Comparison of ENCODE assay signal across 16 cellular contexts in genomic region chr3:32325957-32326356, GRCh38.
A peak's percentile ranks its signal among the peaks of the same experiment; 100 is the strongest.
DNase-seq lines count a peak whose midpoint lies in the region; FAIRE-seq and TF ChIP-seq lines count a peak whose summit lies in the region.
"Had no signal": no experiment of that assay in that cellular context is flagged by ENCODE, and none has a peak within 500 bp of the region (broad histone marks: within the 10 kb centered on the region; RNA-seq: fewer than 3 reads in every experiment).

No MANE protein-coding gene starts in this region.

- H4K8ac ChIP-seq in H1 (ENCODE audit: extremely low read depth, insufficient read depth, low read length): no peak overlapping the region
- H4K8ac ChIP-seq in neuronal stem cell (ENCODE audit: low read depth, low read length): no peak overlapping the region

- H3K23ac ChIP-seq in H1 (ENCODE audit: insufficient read length): no peak overlapping the region
- no peak overlapping the region for H3K23ac ChIP-seq in neuronal stem cell (ENCODE audit: low read depth, low read length, poor library complexity)

- H3K9me3 ChIP-seq in H1 (ENCODE audit: insufficient read depth in 2 of 2, low read depth in 1 of 2, low read length in 1 of 2) (no peaks in the 10 kb centered on the region), neuronal stem cell (replicated peaks in 1 of 2; ENCODE audit: control insufficient read depth in 2 of 2, insufficient read depth in 1 of 2, low read depth in 1 of 2, low read length in 2 of 2) (no peaks in the 10 kb centered on the region)

- H3K18ac ChIP-seq in H1 (ENCODE audit: extremely low read depth, low read length) (peak overlapping the region; percentile 55; the same call in 1 of the 2 replicates), neuronal stem cell (ENCODE audit: low read length) (peak overlapping the region; percentile 73)

- no peak for FAIRE-seq in H1 (lab: Jason Lieb, UNC)
- FAIRE-seq: GM12878 had no signal

- H3K27ac Mint-ChIP-seq in activated T-helper 1 cell treated with anti-CD3 and anti-CD28 coated beads, Interleukin-12 subunit alpha, Interleukin-12 subunit beta, Interleukin-2, Interleukin-4 antibody, amounts not matched to agents 30 ng/mL and 10 ng/mL and 1 ng/mL, durations not matched to agents 14 hours and 24 hours and 36 hours: no peak overlapping the region
- H3K27ac Mint-ChIP-seq: progenitor cell of endocrine pancreas had no signal

- H2AK5ac ChIP-seq in H1 (ENCODE audit: low read depth, low read length) (peak overlapping the region; percentile 25; the same call in 1 of the 2 replicates), neuronal stem cell (ENCODE audit: low read depth, low read length) (peak overlapping the region; percentile 1)

- H2BK5ac ChIP-seq in H1 (ENCODE audit: low read depth, low read length) (no peak overlapping the region), neuronal stem cell (ENCODE audit: low read length) (peak overlapping the region; percentile 7)

- no peak overlapping the region for H3K9ac ChIP-seq in H1 (replicated peaks in 1 of 4; ENCODE audit: extremely low read depth in 1 of 4, low read depth in 3 of 4, low read length in 3 of 4)
- no peak overlapping the region for H3K9ac ChIP-seq in neuronal stem cell (ENCODE audit: low read depth, low read length, poor library complexity)

- no peak for TF ChIP-seq EP300 in H1 (IDR thresholded peaks at IDR 0.05; ENCODE audit: borderline replicate concordance in 1 of 2, low read depth in 2 of 2, low read length in 2 of 2)

- no peak overlapping the region for H2BK15ac ChIP-seq in H1 (ENCODE audit: low read length)
- H2BK15ac ChIP-seq in neuronal stem cell (ENCODE audit: low read length): no peak overlapping the region

- TF ChIP-seq CTCF in H1 (IDR thresholded peaks at IDR 0.05; ENCODE audit: control extremely low read depth in 1 of 3, insufficient read depth in 1 of 3, low read depth in 1 of 3, low read length in 3 of 3): no peak

- H2BK120ac ChIP-seq in H1 (replicated peaks; ENCODE audit: low read depth, low read length) (no peak overlapping the region), neuronal stem cell (ENCODE audit: low read depth, low read length) (no peak overlapping the region)

- H3K79me1 ChIP-seq in H1 (ENCODE audit: low read depth, low read length) (0 out of 2 replicates have a peak, but pooled peaks cover 6% of the 10 kb centered on the region), neuronal stem cell (ENCODE audit: low read depth, low read length) (no peaks in the 10 kb centered on the region)

- no peaks in the 10 kb centered on the region for H3K79me2 ChIP-seq in H1 (ENCODE audit: control insufficient read depth in 1 of 2, insufficient read depth in 2 of 2, low read length in 2 of 2)

- WGBS in H1 (ENCODE audit: extremely low coverage in 1 of 2, insufficient coverage in 1 of 2, insufficient read length in 1 of 2, insufficient replicate concordance in 2 of 2, low coverage in 1 of 2, low lambda C conversion rate in 2 of 2, missing lambda C conversion rate in 1 of 2), 2 experiments: 88% methylated on average over 3 of the region's 3 CpGs; no CpG with 5 or more reads in 1 of the 2 experiments
- WGBS in neuronal stem cell (ENCODE audit: extremely low coverage in 2 of 2, insufficient read length in 2 of 2, insufficient replicate concordance in 1 of 2), 2 donors: no CpG with 5 or more reads among the region's 3 CpGs

- H3K4me3 Mint-ChIP-seq in activated T-helper 1 cell treated with anti-CD3 and anti-CD28 coated beads, Interleukin-12 subunit alpha, Interleukin-12 subunit beta, Interleukin-2, Interleukin-4 antibody, amounts not matched to agents 30 ng/mL and 10 ng/mL and 1 ng/mL, durations not matched to agents 14 hours and 24 hours and 36 hours: no peak overlapping the region
- H3K4me3 Mint-ChIP-seq: activated T-cell treated with anti-CD3 and anti-CD28 coated beads, Interleukin-2, amount 50 U/mL, for 72 hours; CD4-positive, CD25-positive, alpha-beta regulatory T cell had no signal

- no peaks in the 10 kb centered on the region for H3K9me3 Mint-ChIP-seq in activated T-helper 1 cell treated with anti-CD3 and anti-CD28 coated beads, Interleukin-12 subunit alpha, Interleukin-12 subunit beta, Interleukin-2, Interleukin-4 antibody, amounts not matched to agents 30 ng/mL and 10 ng/mL and 1 ng/mL, durations not matched to agents 14 hours and 24 hours and 36 hours

- H3K4ac ChIP-seq in H1 (replicated peaks; ENCODE audit: insufficient read length, low read depth, low read length): no peak overlapping the region
- H3K4ac ChIP-seq in neuronal stem cell (ENCODE audit: low read length): no peak overlapping the region

- intact Hi-C loops in activated T-helper 1 cell treated with anti-CD3 and anti-CD28 coated beads, Interleukin-12 subunit alpha, Interleukin-12 subunit beta, Interleukin-2, Interleukin-4 antibody, amounts not matched to agents 30 ng/mL and 10 ng/mL and 1 ng/mL, durations not matched to agents 14 hours and 24 hours and 36 hours (cut with micrococcal nuclease): no loop called here

- H3K4me1 ChIP-seq in H1 (replicated peaks in 1 of 4; ENCODE audit: control insufficient read depth in 3 of 4, insufficient read depth in 4 of 4, low read length in 3 of 4) (peaks cover 7 to 21% (median 19%) of the 10 kb centered on the region in 4 experiments), neuronal stem cell (ENCODE audit: control insufficient read depth in 2 of 2, insufficient read depth in 1 of 2, low read depth in 1 of 2, low read length in 2 of 2) (peaks cover 27 to 28% of the 10 kb centered on the region in 2 donors)

- no peak overlapping the region for H3K14ac ChIP-seq in H1 (ENCODE audit: insufficient read length)
- H3K14ac ChIP-seq in neuronal stem cell (ENCODE audit: low read length): no peak overlapping the region

- H3K27me3 ChIP-seq in H1 (replicated peaks in 1 of 4; ENCODE audit: control insufficient read depth in 3 of 4, extremely low read depth in 1 of 4, insufficient read depth in 3 of 4, low read length in 3 of 4) (no peaks in the 10 kb centered on the region), neuronal stem cell (ENCODE audit: control insufficient read depth in 3 of 3, insufficient read depth in 3 of 3, low read depth in 1 of 3, low read length in 3 of 3) (no peaks in the 10 kb centered on the region)

- H4K5ac ChIP-seq in H1 (ENCODE audit: insufficient read length, low read depth, low read length): no peak overlapping the region

- H3K36me3 Mint-ChIP-seq in activated T-helper 1 cell treated with anti-CD3 and anti-CD28 coated beads, Interleukin-12 subunit alpha, Interleukin-12 subunit beta, Interleukin-2, Interleukin-4 antibody, amounts not matched to agents 30 ng/mL and 10 ng/mL and 1 ng/mL, durations not matched to agents 14 hours and 24 hours and 36 hours (ENCODE audit: low read depth): peaks cover 3% of the 10 kb centered on the region
- H3K36me3 Mint-ChIP-seq: CD4-positive, CD25-positive, alpha-beta regulatory T cell had no signal

- H3K56ac ChIP-seq in H1 (replicated peaks; ENCODE audit: insufficient read length, low read depth, low read length): no peak overlapping the region

- H3K27ac ChIP-seq in H1 (ENCODE audit: low read depth, low read length) (no peak overlapping the region), neuronal stem cell (replicated peaks; ENCODE audit: low read length) (peak overlapping the region; percentile 91)

- no peaks in the 10 kb centered on the region for H3K23me2 ChIP-seq in H1 (ENCODE audit: low read depth, low read length)

- H4K20me1 ChIP-seq in H1 (replicated peaks in 1 of 2; ENCODE audit: control insufficient read depth in 1 of 2, insufficient read depth in 2 of 2, low read length in 2 of 2): no peaks in the 10 kb centered on the region

- no peak for TF ChIP-seq POLR2A in H1 (IDR thresholded peaks at IDR 0.05; ENCODE audit: control extremely low read depth in 1 of 2, low read depth in 2 of 2, low read length in 2 of 2)

- no peaks in the 10 kb centered on the region for H3K36me3 ChIP-seq in H1 (ENCODE audit: control insufficient read depth in 2 of 4, insufficient read depth in 4 of 4, low read length in 3 of 4)
- H3K36me3 ChIP-seq in neuronal stem cell (replicated peaks in 1 of 2; ENCODE audit: control insufficient read depth in 2 of 2, insufficient read depth in 2 of 2, low read length in 2 of 2): no peaks in the 10 kb centered on the region

- DNase-seq in H4 (ENCODE audit: low spot score) (peak; percentile 7), NCI-H2029 treated with DMSO at 0.1 percent for 48 hours (lab: John Stamatoyannopoulos, UW) (peak; percentile 67), H1 (ENCODE audit: low read depth in 1 of 2, low spot score in 2 of 2) (no peak), neuronal stem cell (ENCODE audit: low spot score) (no peak), KG1 (lab: John Stamatoyannopoulos, UW) (no peak), medulla oblongata (ENCODE audit: extremely low spot score) (no peak)
- DNase-seq in stimulated activated naive CD4-positive, alpha-beta T cell (lab: John Stamatoyannopoulos, UW): no peak
- DNase-seq in activated T-helper 1 cell treated with anti-CD3 and anti-CD28 coated beads, Interleukin-12 subunit alpha, Interleukin-12 subunit beta, Interleukin-2, Interleukin-4 antibody, amounts not matched to agents 30 ng/mL and 10 ng/mL and 1 ng/mL, durations not matched to agents 14 hours and 24 hours and 36 hours (ENCODE audit: low spot score): no peak
- DNase-seq: activated CD4-positive, alpha-beta T cell treated with anti-CD3 and anti-CD28 coated beads, Interleukin-2, amount 50 U/mL, for 4 hours; activated T-cell treated with anti-CD3 and anti-CD28 coated beads, Interleukin-2, amount 50 U/mL, for 72 hours; CD4-positive, CD25-positive, alpha-beta regulatory T cell; Karpas-422; NCI-H2081 treated with DMSO at 0.1 percent for 48 hours; stimulated activated CD4-positive, alpha-beta T cell treated with anti-CD3 and anti-CD28 coated beads, Interleukin-12 subunit alpha, Interleukin-12 subunit beta, amount 100 ng/mL, for 4 hours had no signal

- peak overlapping the region; percentile 52; the same call in 1 of the 2 replicates for H2BK20ac ChIP-seq in H1 (ENCODE audit: low read length)

- TF ChIP-seq RAD21 in H1 (IDR thresholded peaks at IDR 0.05 in 1 of 2, conservative IDR thresholded peaks at IDR 0.05 in 1 of 2; ENCODE audit: low read depth in 2 of 2, low read length in 2 of 2): no peak

- no peak overlapping the region for H3K4me3 ChIP-seq in H1 (ENCODE audit: extremely low read depth in 1 of 4, insufficient read depth in 2 of 4, low read depth in 3 of 4, low read length in 4 of 4)
- no peak overlapping the region for H3K4me3 ChIP-seq in neuronal stem cell (ENCODE audit: low read length in 2 of 2)
- H3K4me3 ChIP-seq: GM12878 had no signal

- no peaks in the 10 kb centered on the region for H3K27me3 Mint-ChIP-seq in activated T-helper 1 cell treated with anti-CD3 and anti-CD28 coated beads, Interleukin-12 subunit alpha, Interleukin-12 subunit beta, Interleukin-2, Interleukin-4 antibody, amounts not matched to agents 30 ng/mL and 10 ng/mL and 1 ng/mL, durations not matched to agents 14 hours and 24 hours and 36 hours (ENCODE audit: insufficient read depth)
- H3K27me3 Mint-ChIP-seq: CD4-positive, CD25-positive, alpha-beta regulatory T cell; progenitor cell of endocrine pancreas had no signal

- no peak overlapping the region for H4K91ac ChIP-seq in H1 (replicated peaks; ENCODE audit: insufficient read length, low read length)
- H4K91ac ChIP-seq in neuronal stem cell (ENCODE audit: low read depth, low read length, poor library complexity): no peak overlapping the region

- H3K4me2 ChIP-seq in H1 (ENCODE audit: insufficient read depth in 1 of 2, low read depth in 2 of 2, low read length in 2 of 2): peak overlapping the region; percentile 28 to 43; a peak in 2 of 4 replicates
- H3K4me2 ChIP-seq in neuronal stem cell (ENCODE audit: insufficient read depth, low read length, poor library complexity, severe bottlenecking): no peak overlapping the region

- CTCF ChIA-PET in H1 (lab: Charles Lee; ENCODE audit: partially characterized antibody): interaction anchor here (0.6 to 4.1 kb wide), 8 partner anchors 9 to 150 kb away, joined by 3 to 41 read pairs (median 4); no protein-coding TSS in a partner anchor

- POLR2A ChIA-PET in H1 (lab: Charles Lee; ENCODE audit: partially characterized antibody): no interaction called here

- H2AFZ ChIP-seq in H1 (ENCODE audit: low read length) (no peak overlapping the region), neuronal stem cell (ENCODE audit: low read length) (no peak overlapping the region)

- H2BK12ac ChIP-seq in H1 (ENCODE audit: low read depth, low read length) (peak overlapping the region; percentile 20; the same call in 1 of the 2 replicates), neuronal stem cell (ENCODE audit: low read length) (no peak overlapping the region)

- H3K4me1 Mint-ChIP-seq in activated T-helper 1 cell treated with anti-CD3 and anti-CD28 coated beads, Interleukin-12 subunit alpha, Interleukin-12 subunit beta, Interleukin-2, Interleukin-4 antibody, amounts not matched to agents 30 ng/mL and 10 ng/mL and 1 ng/mL, durations not matched to agents 14 hours and 24 hours and 36 hours (ENCODE audit: low read depth): peaks cover 5% of the 10 kb centered on the region

Comparison
In these comparisons a context has a peak if more than half of its experiments do, and no peak if none do; other contexts are left out.
1. DNase-seq: peak in H4 (single experiment) and NCI-H2029 treated with DMSO at 0.1 percent for 48 hours (single experiment); none in H1 (0 of 2), neuronal stem cell (single experiment), KG1 (single experiment), stimulated activated naive CD4-positive, alpha-beta T cell (0 of 6), activated T-helper 1 cell treated with anti-CD3 and anti-CD28 coated beads, Interleukin-12 subunit alpha, Interleukin-12 subunit beta, Interleukin-2, Interleukin-4 antibody, amounts not matched to agents 30 ng/mL and 10 ng/mL and 1 ng/mL, durations not matched to agents 14 hours and 24 hours and 36 hours (single experiment) and medulla oblongata (single experiment).